1 cellular context compared by ENCODE assay signal in genomic region chr17:83079766-83080616, GRCh38.
TF ChIP-seq lines count a peak whose summit lies in the region.

No MANE protein-coding gene starts in this region.

TF ChIP-seq in K562, 482 proteins besides CTCF, POLR2A, EP300 and RAD21 (continued from another document):
- TF ChIP-seq ARID3B (CRISPR knock-in tag; IDR thresholded peaks at IDR 0.05; ENCODE audit: borderline replicate concordance) (no peak), ESRRA (IDR thresholded peaks at IDR 0.05; ENCODE audit: borderline replicate concordance, low read depth) (peak; percentile 71; the same call in 1 of the 2 replicates), SAFB (IDR thresholded peaks at IDR 0.05; ENCODE audit: borderline replicate concordance, low read depth, low read length) (peak; percentile 28), E2F8 (IDR thresholded peaks at IDR 0.05; ENCODE audit: low read depth, partially characterized antibody) (no peak), HNRNPL (IDR thresholded peaks at IDR 0.05; ENCODE audit: low read depth, low read length) (0 out of 2 replicates have a peak, but pooled peaks have one; percentile 36), CHD1 (IDR thresholded peaks at IDR 0.05; ENCODE audit: low read length) (peak; percentile 66), ZNF518B (CRISPR knock-in tag; IDR thresholded peaks at IDR 0.05) (no peak)
